8 cellular contexts compared by ENCODE assay signal in genomic region chr2:54536720-54537119, GRCh38.
"Had no signal": no experiment of that assay in that cellular context is flagged by ENCODE, and none has a peak within 500 bp of the region (broad histone marks: within the 10 kb centered on the region; RNA-seq: fewer than 3 reads in every experiment).

No MANE protein-coding gene starts in this region.

- FAIRE-seq: HTR-8/SVneo, K562 had no signal

- DNase-seq: IMR-90, KBM-7, KG1 had no signal

- H3K9me3 Mint-ChIP-seq: IgD-negative memory B cell had no signal

- H3K4me2 ChIP-seq: KMS-11 had no signal

- H3K27ac ChIP-seq: HL-60, KMS-11 had no signal

- H3K9ac ChIP-seq: KMS-11 had no signal

- H3K4me3 ChIP-seq: K562 had no signal

- H3K4me3 Mint-ChIP-seq: IgD-negative memory B cell had no signal

- H3K27ac Mint-ChIP-seq: IgD-negative memory B cell had no signal

- ATAC-seq: K562 had no signal
